ENCODE assay signal across 30 cellular contexts in the genomic region with DNA sequence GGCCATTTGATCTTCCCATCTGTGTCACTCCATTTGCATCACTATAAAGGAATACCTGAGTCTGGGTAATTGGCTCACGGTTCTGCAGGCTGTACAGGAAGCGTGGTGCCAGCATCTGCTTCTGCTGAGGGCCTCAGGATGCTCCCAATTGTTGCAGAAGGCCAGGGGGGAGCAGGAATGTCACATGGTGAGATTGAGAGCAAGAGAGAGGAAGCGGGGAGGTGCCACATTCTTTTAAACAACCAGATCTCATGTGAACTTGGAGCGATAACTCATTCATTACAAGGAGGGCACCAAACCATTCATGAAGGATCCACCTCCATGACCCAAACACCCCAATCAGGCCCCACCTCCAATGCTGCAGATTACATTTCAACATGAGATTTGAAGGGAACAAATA.
"Had no signal": no experiment of that assay in that cellular context is flagged by ENCODE, and none has a peak within 500 bp of the region (broad histone marks: within the 10 kb centered on the region; RNA-seq: fewer than 3 reads in every experiment).

No MANE protein-coding gene starts in this region.

- H3K27ac ChIP-seq: body of pancreas, esophagus muscularis mucosa, foreskin keratinocyte, gastrocnemius medialis, heart right ventricle had no signal

- H3K27me3 Mint-ChIP-seq: activated CD4-positive, alpha-beta memory T cell treated with anti-CD3 and anti-CD28 coated beads for 36 hours; activated CD4-positive, alpha-beta T cell treated with anti-CD3 and anti-CD28 coated beads for 36 hours; activated CD4-positive, alpha-beta T cell treated with anti-CD3 and anti-CD28 coated beads, Interleukin-2, amount 10 ng/mL, durations not matched to agents 24 days and 14 days; activated naive CD8-positive, alpha-beta T cell; activated T-cell treated with anti-CD3 and anti-CD28 coated beads, Interleukin-2, amount 50 U/mL, for 24 hours; effector memory CD8-positive, alpha-beta T cell had no signal

- DNase-seq: activated CD4-positive, alpha-beta memory T cell treated with anti-CD3 and anti-CD28 coated beads for 36 hours; activated CD4-positive, alpha-beta T cell treated with anti-CD3 and anti-CD28 coated beads for 36 hours; activated CD4-positive, alpha-beta T cell treated with anti-CD3 and anti-CD28 coated beads, Interleukin-2, amount 10 ng/mL, durations not matched to agents 24 days and 14 days; activated CD4-positive, CD25-positive, alpha-beta regulatory T cell; activated CD4-positive, CD25-positive, alpha-beta regulatory T cell treated with anti-CD3 and anti-CD28 coated beads, Interleukin-2, amount 50 U/mL, for 72 hours; activated CD8-positive, alpha-beta memory T cell treated with anti-CD3 and anti-CD28 coated beads, Interleukin-2, amount 50 U/mL, for 48 hours; activated CD8-positive, alpha-beta T cell treated with anti-CD3 and anti-CD28 coated beads, Interleukin-2, amount 10 ng/mL, durations not matched to agents 7 days and 5 days; activated effector memory CD4-positive, alpha-beta T cell treated with Interleukin-2 at 50 U/mL for 16 hours; activated gamma-delta T cell treated with Interleukin-2 at 50 U/mL for 16 hours; activated naive CD4-positive, alpha-beta T cell treated with anti-CD3 and anti-CD28 coated beads, Interleukin-2, amount 50 U/mL, for 16 hours; activated naive CD4-positive, alpha-beta T cell treated with Interleukin-2 at 50 U/mL for 16 hours; activated T-cell treated with anti-CD3 and anti-CD28 coated beads for 4 hours; activated T-cell treated with anti-CD3 and anti-CD28 coated beads, Interleukin-2, amount 50 U/mL, for 24 hours; activated T-cell treated with anti-CD3 and anti-CD28 coated beads, Interleukin-2, amount 50 U/mL, for 72 hours; amniotic stem cell; anterior cingulate cortex; body of pancreas; caudate nucleus; cortex of kidney; dermis blood vessel endothelial cell; effector CD4-positive, alpha-beta T cell; effector memory CD8-positive, alpha-beta T cell; erythroblast; foreskin keratinocyte; gastrocnemius medialis; heart right ventricle; T1000 had no signal

- ATAC-seq: activated CD4-positive, alpha-beta T cell treated with anti-CD3 and anti-CD28 coated beads for 36 hours; activated CD8-positive, alpha-beta T cell treated with anti-CD3 and anti-CD28 coated beads, Interleukin-2, amount 10 ng/mL, durations not matched to agents 7 days and 5 days; activated T-cell treated with anti-CD3 and anti-CD28 coated beads, Interleukin-2, amount 50 U/mL, for 72 hours; body of pancreas; effector memory CD8-positive, alpha-beta T cell; foreskin keratinocyte; gastrocnemius medialis; heart right ventricle had no signal

- H3K4me3 ChIP-seq: body of pancreas, esophagus muscularis mucosa, gastrocnemius medialis, heart right ventricle had no signal

- H3K4me3 Mint-ChIP-seq: activated CD4-positive, alpha-beta memory T cell treated with anti-CD3 and anti-CD28 coated beads for 36 hours; activated CD4-positive, alpha-beta T cell treated with anti-CD3 and anti-CD28 coated beads for 36 hours; activated CD4-positive, alpha-beta T cell treated with anti-CD3 and anti-CD28 coated beads, Interleukin-2, amount 10 ng/mL, durations not matched to agents 24 days and 14 days; activated CD8-positive, alpha-beta T cell treated with anti-CD3 and anti-CD28 coated beads, Interleukin-2, amount 10 ng/mL, durations not matched to agents 7 days and 5 days; activated naive CD8-positive, alpha-beta T cell; activated T-cell treated with anti-CD3 and anti-CD28 coated beads, Interleukin-2, amount 50 U/mL, for 24 hours; activated T-cell treated with anti-CD3 and anti-CD28 coated beads, Interleukin-2, amount 50 U/mL, for 72 hours; effector memory CD8-positive, alpha-beta T cell; T-helper 2 cell treated with Interferon-gamma antibody and Interleukin-4, amounts not matched to agents 5 μg/mL and 100 μg/mL, for 36 hours had no signal

- H3K9me3 ChIP-seq: body of pancreas, esophagus muscularis mucosa, gastrocnemius medialis, heart right ventricle had no signal

- H3K27me3 ChIP-seq: body of pancreas, esophagus muscularis mucosa, foreskin keratinocyte, gastrocnemius medialis, heart right ventricle had no signal

- H3K36me3 ChIP-seq: esophagus muscularis mucosa, gastrocnemius medialis, heart right ventricle had no signal

- H3K9me3 Mint-ChIP-seq: activated CD4-positive, alpha-beta memory T cell treated with anti-CD3 and anti-CD28 coated beads for 36 hours; activated T-cell treated with anti-CD3 and anti-CD28 coated beads, Interleukin-2, amount 50 U/mL, for 24 hours; activated T-cell treated with anti-CD3 and anti-CD28 coated beads, Interleukin-2, amount 50 U/mL, for 72 hours; effector memory CD8-positive, alpha-beta T cell had no signal

- H3K27ac Mint-ChIP-seq: activated CD4-positive, alpha-beta memory T cell treated with anti-CD3 and anti-CD28 coated beads for 36 hours; activated CD4-positive, alpha-beta T cell treated with anti-CD3 and anti-CD28 coated beads for 36 hours; activated CD4-positive, alpha-beta T cell treated with anti-CD3 and anti-CD28 coated beads, Interleukin-2, amount 10 ng/mL, durations not matched to agents 24 days and 14 days; activated CD8-positive, alpha-beta T cell treated with anti-CD3 and anti-CD28 coated beads, Interleukin-2, amount 10 ng/mL, durations not matched to agents 7 days and 5 days; activated naive CD8-positive, alpha-beta T cell; activated T-cell treated with anti-CD3 and anti-CD28 coated beads, Interleukin-2, amount 50 U/mL, for 24 hours; activated T-cell treated with anti-CD3 and anti-CD28 coated beads, Interleukin-2, amount 50 U/mL, for 72 hours; T-helper 2 cell treated with Interferon-gamma antibody and Interleukin-4, amounts not matched to agents 5 μg/mL and 100 μg/mL, for 36 hours had no signal

- H3K4me1 ChIP-seq: body of pancreas, esophagus muscularis mucosa, foreskin keratinocyte had no signal

- H3K36me3 Mint-ChIP-seq: activated CD4-positive, alpha-beta memory T cell treated with anti-CD3 and anti-CD28 coated beads for 36 hours; activated naive CD8-positive, alpha-beta T cell had no signal
